Comparison of ENCODE assay signal across 1 cellular context in genomic region chr5:133240425-133241091, GRCh38.
TF ChIP-seq lines count a peak whose summit lies in the region.

No MANE protein-coding gene starts in this region.

TF ChIP-seq in HCT116, 20 proteins besides CTCF, POLR2A, EP300 and RAD21 (continued from another document):
- TF ChIP-seq TCF7L2 (IDR thresholded peaks at IDR 0.05; ENCODE audit: borderline replicate concordance, extremely low read depth, insufficient read depth, insufficient read length) (peak; percentile 64), SP1 (IDR thresholded peaks at IDR 0.05; ENCODE audit: low read depth) (no peak), FOSL1 (IDR thresholded peaks at IDR 0.05; ENCODE audit: low read depth) (no peak), CBX3 (IDR thresholded peaks at IDR 0.05; ENCODE audit: low read depth) (no peak), REST (IDR thresholded peaks at IDR 0.05; ENCODE audit: low read depth) (no peak), ZFX (IDR thresholded peaks at IDR 0.05) (no peak), CEBPB (IDR thresholded peaks at IDR 0.05; ENCODE audit: low read depth) (no peak), JUND (IDR thresholded peaks at IDR 0.05) (no peak), POLR2AphosphoS5 (IDR thresholded peaks at IDR 0.05; ENCODE audit: low read depth, low read length) (peak; percentile 58), MAX (IDR thresholded peaks at IDR 0.05) (no peak), EZH2phosphoT487 (IDR thresholded peaks at IDR 0.05; ENCODE audit: borderline replicate concordance) (no peak), SRF (IDR thresholded peaks at IDR 0.05; ENCODE audit: low read depth) (no peak)
